In the genomic region with DNA sequence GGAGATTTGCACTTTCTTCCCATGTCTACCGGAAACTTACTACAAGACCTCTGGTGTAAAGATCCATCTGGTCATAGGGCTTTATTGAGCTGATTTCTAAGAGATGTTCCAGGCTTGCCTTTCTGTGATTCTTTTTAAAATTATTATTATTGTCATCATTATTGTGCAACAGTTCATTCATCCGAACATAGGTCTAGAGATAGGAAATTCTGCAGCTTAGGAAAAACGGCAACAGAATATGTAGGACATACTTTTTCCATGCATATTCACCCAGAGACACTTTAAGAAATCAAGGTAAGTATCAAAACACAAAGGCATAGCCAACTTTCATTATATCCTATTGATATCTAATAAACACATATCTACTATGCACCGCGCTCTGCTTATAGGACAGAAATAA, we compare ENCODE assay signal across 26 cellular contexts.
"Had no signal": no experiment of that assay in that cellular context is flagged by ENCODE, and none has a peak within 500 bp of the region (broad histone marks: within the 10 kb centered on the region; RNA-seq: fewer than 3 reads in every experiment).

No MANE protein-coding gene starts in this region.

- H3K36me3 Mint-ChIP-seq: activated naive CD4-positive, alpha-beta T cell treated with anti-CD3 and anti-CD28 coated beads, Interleukin-2, amount 10 ng/mL, durations not matched to agents 7 days and 5 days; immature natural killer cell; mesothelial cell of epicardium; naive thymus-derived CD4-positive, alpha-beta T cell had no signal

- H3K4me3 Mint-ChIP-seq: activated naive CD4-positive, alpha-beta T cell treated with anti-CD3 and anti-CD28 coated beads, Interleukin-2, amount 10 ng/mL, durations not matched to agents 7 days and 5 days; activated T-helper 1 cell treated with anti-CD3 and anti-CD28 coated beads, Interleukin-12 subunit alpha, Interleukin-12 subunit beta, Interleukin-2, Interleukin-4 antibody, amounts not matched to agents 30 ng/mL and 10 ng/mL and 1 ng/mL, durations not matched to agents 14 hours and 24 hours and 36 hours; central memory CD8-positive, alpha-beta T cell; immature natural killer cell; mesothelial cell of epicardium; naive thymus-derived CD4-positive, alpha-beta T cell had no signal

- H3K27ac Mint-ChIP-seq: activated naive CD4-positive, alpha-beta T cell treated with anti-CD3 and anti-CD28 coated beads, Interleukin-2, amount 10 ng/mL, durations not matched to agents 7 days and 5 days; activated T-helper 1 cell treated with anti-CD3 and anti-CD28 coated beads, Interleukin-12 subunit alpha, Interleukin-12 subunit beta, Interleukin-2, Interleukin-4 antibody, amounts not matched to agents 30 ng/mL and 10 ng/mL and 1 ng/mL, durations not matched to agents 14 hours and 24 hours and 36 hours; immature natural killer cell; mesothelial cell of epicardium; naive thymus-derived CD4-positive, alpha-beta T cell had no signal

- H3K27me3 Mint-ChIP-seq: activated naive CD4-positive, alpha-beta T cell treated with anti-CD3 and anti-CD28 coated beads, Interleukin-2, amount 10 ng/mL, durations not matched to agents 7 days and 5 days; central memory CD8-positive, alpha-beta T cell had no signal

- DNase-seq: activated CD4-positive, alpha-beta T cell treated with anti-CD3 and anti-CD28 coated beads for 48 hours; activated CD4-positive, alpha-beta T cell treated with anti-CD3 and anti-CD28 coated beads, Interleukin-2, amount 50 U/mL, for 48 hours; activated CD8-positive, alpha-beta memory T cell treated with anti-CD3 and anti-CD28 coated beads for 24 hours; activated gamma-delta T cell; activated naive CD4-positive, alpha-beta T cell treated with anti-CD3 and anti-CD28 coated beads, Interleukin-2, amount 10 ng/mL, durations not matched to agents 7 days and 5 days; amygdala; dermis blood vessel endothelial cell; effector CD4-positive, alpha-beta T cell; foreskin keratinocyte; heart left ventricle; hypothalamus; immature natural killer cell; kidney; left colon; mammary epithelial cell; naive thymus-derived CD4-positive, alpha-beta T cell; nucleus accumbens; pancreas; stimulated activated CD4-positive, alpha-beta T cell treated with anti-CD3 and anti-CD28 coated beads, Interleukin-15, amount 100 ng/mL, for 24 hours; stimulated activated CD4-positive, alpha-beta T cell treated with anti-CD3 and anti-CD28 coated beads, Interleukin-2, amount 100 ng/mL, for 24 hours; stimulated activated naive CD4-positive, alpha-beta T cell treated with Interleukin-2 at 50 U/mL for 16 hours; T-helper 9 cell had no signal

- H3K9me3 Mint-ChIP-seq: activated T-helper 1 cell treated with anti-CD3 and anti-CD28 coated beads, Interleukin-12 subunit alpha, Interleukin-12 subunit beta, Interleukin-2, Interleukin-4 antibody, amounts not matched to agents 30 ng/mL and 10 ng/mL and 1 ng/mL, durations not matched to agents 14 hours and 24 hours and 36 hours; mesothelial cell of epicardium had no signal

- H3K4me1 Mint-ChIP-seq: activated naive CD4-positive, alpha-beta T cell treated with anti-CD3 and anti-CD28 coated beads, Interleukin-2, amount 10 ng/mL, durations not matched to agents 7 days and 5 days; central memory CD8-positive, alpha-beta T cell; immature natural killer cell had no signal

- ATAC-seq: activated CD4-positive, CD25-positive, alpha-beta regulatory T cell treated with anti-CD3 and anti-CD28 coated beads, Interleukin-2, amount 50 U/mL, for 24 hours; foreskin keratinocyte; left colon; naive thymus-derived CD4-positive, alpha-beta T cell had no signal
